20 cellular contexts compared by ENCODE assay signal in the genomic region with DNA sequence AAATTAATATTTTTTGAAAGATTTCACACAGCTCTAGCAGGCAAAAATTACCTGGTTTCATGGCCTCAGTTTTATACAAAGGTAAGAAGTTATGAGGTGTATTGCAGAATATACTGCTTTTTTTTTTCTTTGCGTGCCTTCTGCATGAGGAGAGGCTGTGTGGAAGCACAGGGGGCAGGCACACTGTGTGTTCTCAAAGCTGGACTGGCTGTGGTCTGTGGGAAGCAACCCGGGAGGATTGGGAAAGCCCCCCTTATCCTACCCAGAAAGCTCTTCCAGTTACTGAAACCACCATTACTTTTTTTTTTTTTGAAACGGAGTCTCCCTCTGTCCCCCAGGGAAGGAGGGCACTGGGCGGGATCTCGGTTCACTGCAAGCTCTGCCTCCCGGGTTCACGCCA. TPM values are rescaled to one million over a fixed set of nuclear protein-coding genes. Genes with fewer than 3 reads are reported as not detected.
DNase-seq lines count a peak whose midpoint lies in the region; ATAC-seq, FAIRE-seq and TF ChIP-seq lines count a peak whose summit lies in the region.
"Had no signal": no experiment of that assay in that cellular context is flagged by ENCODE, and none has a peak within 500 bp of the region (broad histone marks: within the 10 kb centered on the region; RNA-seq: fewer than 3 reads in every experiment).

No MANE protein-coding gene starts in this region.

- peak overlapping the region; percentile 21; the same call in 1 of the 3 replicates for H3K4me2 ChIP-seq in A549
- H3K4me2 ChIP-seq: BLaER1 treated with 17β-estradiol and CSF1 and Interleukin-3, amounts not matched to agents 10 nM and 100 nM; GM23338 had no signal

- H3K4me3 ChIP-seq in A549 (no peak overlapping the region), coronary artery (no peak overlapping the region)
- H3K4me3 ChIP-seq: BLaER1 treated with 17β-estradiol and CSF1 and Interleukin-3, amounts not matched to agents 10 nM and 100 nM; GM23338 had no signal

- no peak for TF ChIP-seq RAD21 in A549 (conservative IDR thresholded peaks at IDR 0.05 in 1 of 2, IDR thresholded peaks at IDR 0.05 in 1 of 2)

- ATAC-seq in A549 (no peak), GM21576 (IDR thresholded peaks at IDR 0.05; ENCODE audit: unreplicated experiment) (peak; percentile 48), GM18519 (IDR thresholded peaks at IDR 0.05; ENCODE audit: low FRiP score, unreplicated experiment) (no peak), HG03442 (IDR thresholded peaks at IDR 0.05; ENCODE audit: unreplicated experiment) (no peak)
- ATAC-seq: CD8-positive, alpha-beta T cell; GM23338; HepG2 had no signal

- CTCF ChIA-PET in A549 (lab: Yijun Ruan, JAX) (no interaction called here), GM10248 (lab: Yijun Ruan, JAX) (interaction anchor here (1.0 to 1.5 kb wide), 7 partner anchors 9 to 33 kb away, joined by 3 to 4 read pairs (median 3); no protein-coding TSS in a partner anchor)

- H3K9me3 ChIP-seq in A549, result no peaks in the 10 kb centered on the region

- TF ChIP-seq POLR2A in A549 (IDR thresholded peaks at IDR 0.05; ENCODE audit: low read length), result no peak

- POLR2A ChIA-PET in A549 (lab: Yijun Ruan, JAX), result no interaction called here
- POLR2A ChIA-PET in GM10248 (lab: Yijun Ruan, JAX), result interaction anchor here (2.2 kb wide), 1 partner anchor 25 kb away, joined by 7 read pairs; a partner anchor contains a TSS

- TF ChIP-seq CTCF in A549 (IDR thresholded peaks at IDR 0.05), result no peak
- no peak for TF ChIP-seq CTCF in GM10248 (IDR thresholded peaks at IDR 0.05; ENCODE audit: control extremely low read depth, extremely low read depth, low read depth, missing control alignments)
- no peak for TF ChIP-seq CTCF in coronary artery (IDR thresholded peaks at IDR 0.05)

- no peak for TF ChIP-seq EP300 in A549 (IDR thresholded peaks at IDR 0.05)

- DNase-seq in A549 (ENCODE audit: low read depth in 1 of 2, low spot score in 1 of 2) (no peak), GM10248 (ENCODE audit: extremely low spot score) (peak; percentile 30), coronary artery (ENCODE audit: low spot score) (peak; percentile 8), activated T-cell treated with anti-CD3 and anti-CD28 coated beads for 4 hours (no peak)
- DNase-seq: 8988T; Calu3; CD8-positive, alpha-beta T cell; DMS 273 treated with DMSO at 0.1 percent for 48 hours; DMS79; HCEC 1CT; Karpas-422; KBM-7 had no signal

- H3K27ac ChIP-seq in A549, result no peak overlapping the region
- no peak overlapping the region for H3K27ac ChIP-seq in coronary artery
- H3K27ac ChIP-seq: BLaER1 treated with 17β-estradiol and CSF1 and Interleukin-3, amounts not matched to agents 10 nM and 100 nM had no signal

- H3K4me1 ChIP-seq in A549, result peaks cover 8% of the 10 kb centered on the region; the same call in 1 of the 3 replicates

- no peak for FAIRE-seq in A549 (lab: Jason Lieb, UNC)
- FAIRE-seq: H54, HepG2 had no signal

- WGBS in A549 (ENCODE audit: missing lambda C conversion rate), result 30% methylated on average over 3 of the region's 7 CpGs

TF ChIP-seq in A549, 52 proteins besides CTCF, POLR2A, EP300 and RAD21:
- TF ChIP-seq, protein P1, sequence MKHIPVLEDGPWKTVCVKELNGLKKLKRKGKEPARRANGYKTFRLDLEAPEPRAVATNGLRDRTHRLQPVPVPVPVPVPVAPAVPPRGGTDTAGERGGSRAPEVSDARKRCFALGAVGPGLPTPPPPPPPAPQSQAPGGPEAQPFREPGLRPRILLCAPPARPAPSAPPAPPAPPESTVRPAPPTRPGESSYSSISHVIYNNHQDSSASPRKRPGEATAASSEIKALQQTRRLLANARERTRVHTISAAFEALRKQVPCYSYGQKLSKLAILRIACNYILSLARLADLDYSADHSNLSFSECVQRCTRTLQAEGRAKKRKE (CRISPR knock-in tag; IDR thresholded peaks at IDR 0.05; ENCODE audit: low read depth), result no peak
- no peak for TF ChIP-seq RNF2 (IDR thresholded peaks at IDR 0.05; ENCODE audit: borderline replicate concordance, low read depth)
- TF ChIP-seq RCOR1 (IDR thresholded peaks at IDR 0.05; ENCODE audit: low read depth, low read length), result no peak
- TF ChIP-seq CBX8 (IDR thresholded peaks at IDR 0.05), result no peak
- TF ChIP-seq SREBF2 (IDR thresholded peaks at IDR 0.05), result no peak
- TF ChIP-seq KDM5A (IDR thresholded peaks at IDR 0.05), result no peak
- no peak for TF ChIP-seq ZFP36 (IDR thresholded peaks at IDR 0.05; ENCODE audit: borderline replicate concordance, partially characterized antibody)
- TF ChIP-seq HOXA7 (CRISPR knock-in tag; IDR thresholded peaks at IDR 0.05), result no peak
- no peak for TF ChIP-seq HEYL (CRISPR knock-in tag; IDR thresholded peaks at IDR 0.05)
- TF ChIP-seq CBX2 (IDR thresholded peaks at IDR 0.05; ENCODE audit: borderline replicate concordance, low read depth), result no peak
- no peak for TF ChIP-seq CEBPB (IDR thresholded peaks at IDR 0.05)
- no peak for TF ChIP-seq CHD2 (IDR thresholded peaks at IDR 0.05; ENCODE audit: low read length, partially characterized antibody)
- no peak for TF ChIP-seq HOXB13 (CRISPR knock-in tag; IDR thresholded peaks at IDR 0.05; ENCODE audit: low read depth)
- TF ChIP-seq NPAS2 (CRISPR knock-in tag; IDR thresholded peaks at IDR 0.05; ENCODE audit: borderline replicate concordance), result no peak

RNA-seq across cellular contexts. Expression of a gene that starts 25.0 kb away (rescaled TPM):
- polyA plus RNA-seq in A549 (2011; rRNA removed) (not detected in 2 replicates), A549 (2017; fragmentation: RNase III; extraction: RNeasy Plus Mini Kit Qiagen cat#74134 plus additional on column Dnase treatment) (not detected in 3 replicates)
- polyA plus RNA-seq in A549 (2012; cell fraction: cytosol; rRNA removed), result not detected in 2 replicates
- not detected in 2 replicates for polyA plus RNA-seq in A549 (2012; cell fraction: nucleus; rRNA removed)
- polyA minus RNA-seq in A549 (2011; rRNA and poly(A)+ RNA removed), result not detected in 2 replicates
- polyA plus RNA-seq: HepG2, IgD-negative memory B cell had no signal

Comparison
In these comparisons a context has a peak if more than half of its experiments do, and no peak if none do; other contexts are left out.
1. DNase-seq: peak in GM10248 (single experiment) and coronary artery (single experiment); none in A549 (0 of 2) and activated T-cell treated with anti-CD3 and anti-CD28 coated beads for 4 hours (single experiment).